1 cellular context compared by ENCODE assay signal in the genomic region with DNA sequence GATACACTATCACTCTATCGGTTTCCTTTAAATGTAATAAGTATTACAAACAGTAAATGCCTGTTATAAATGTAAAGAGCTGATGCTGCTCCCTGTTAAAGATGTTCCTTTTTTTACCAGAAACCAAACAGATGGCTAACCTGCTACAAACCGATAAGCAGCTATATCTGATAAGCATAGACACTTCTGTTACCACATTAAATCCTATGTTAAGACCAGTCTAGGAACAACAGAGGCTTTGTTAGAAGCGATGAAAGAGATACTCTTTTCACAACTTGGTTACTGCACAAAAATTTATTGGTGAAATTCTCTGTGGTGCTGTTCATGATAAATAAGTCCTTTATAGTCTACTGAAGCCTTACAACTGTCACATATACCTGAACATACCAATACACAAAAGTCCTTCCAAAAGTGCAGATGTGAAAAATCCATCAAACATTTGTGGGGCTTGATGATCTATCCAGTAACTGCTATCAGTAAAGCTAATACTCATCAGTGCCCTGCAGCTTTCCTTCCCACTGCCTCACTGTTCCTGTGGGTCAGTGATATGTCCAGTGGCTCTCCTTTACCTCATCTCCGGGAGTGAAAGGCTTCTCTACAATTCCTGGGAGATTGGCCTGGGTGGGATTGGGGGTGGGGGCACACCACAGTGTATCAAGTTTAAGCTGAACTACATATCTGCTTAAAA.
TF ChIP-seq lines count a peak whose summit lies in the region.

No MANE protein-coding gene starts in this region.

TF ChIP-seq in K562, 482 proteins besides CTCF, POLR2A, EP300 and RAD21 (continued from another document and continues in another):
- TF ChIP-seq GATA2 (CRISPR knock-in tag; IDR thresholded peaks at IDR 0.05) (peak; percentile 88), ZNF197 (CRISPR knock-in tag; IDR thresholded peaks at IDR 0.05; ENCODE audit: low read depth) (peak; percentile 89), ZNF778 (CRISPR knock-in tag; IDR thresholded peaks at IDR 0.05) (no peak), NFXL1 (CRISPR knock-in tag; IDR thresholded peaks at IDR 0.05) (no peak), ZEB2 (IDR thresholded peaks at IDR 0.05) (peak; percentile 80), ZC3H11A (IDR thresholded peaks at IDR 0.05; ENCODE audit: low read depth, low read length) (no peak), FOXM1 (IDR thresholded peaks at IDR 0.05; ENCODE audit: low read depth) (peak; percentile 86), FOXM1 (CRISPR knock-in tag; IDR thresholded peaks at IDR 0.05; ENCODE audit: low read depth) (no peak), ZNF24 (IDR thresholded peaks at IDR 0.05) (no peak), MTA2 (IDR thresholded peaks at IDR 0.05; ENCODE audit: low read depth) (peak; percentile 87), MTA1 (IDR thresholded peaks at IDR 0.05; ENCODE audit: borderline replicate concordance) (peak; percentile 75; the same call in 1 of the 2 replicates), NCOA4 (IDR thresholded peaks at IDR 0.05; ENCODE audit: partially characterized antibody) (no peak), MYBL2 (IDR thresholded peaks at IDR 0.05; ENCODE audit: low read depth) (no peak), MYBL2 (CRISPR knock-in tag; IDR thresholded peaks at IDR 0.05; ENCODE audit: borderline replicate concordance) (no peak), PURB (CRISPR knock-in tag; IDR thresholded peaks at IDR 0.05; ENCODE audit: low read depth) (no peak), ZNF384 (IDR thresholded peaks at IDR 0.05; ENCODE audit: low read depth, low read length) (peak; percentile 56; the same call in 1 of the 2 replicates), CBX8 (IDR thresholded peaks at IDR 0.05; ENCODE audit: borderline replicate concordance, extremely low read depth, low read depth, low read length, poor library complexity, severe bottlenecking) (no peak), ZSCAN32 (CRISPR knock-in tag; IDR thresholded peaks at IDR 0.05) (no peak), ETV6 (IDR thresholded peaks at IDR 0.05; ENCODE audit: borderline replicate concordance in 1 of 2, low read depth in 2 of 2, low read length in 1 of 2) (no peak), ETV6 (CRISPR knock-in tag; IDR thresholded peaks at IDR 0.05; ENCODE audit: borderline replicate concordance) (no peak), MAZ (CRISPR knock-in tag; conservative IDR thresholded peaks at IDR 0.05 in 1 of 2, IDR thresholded peaks at IDR 0.05 in 1 of 2) (no peak), MTF1 (CRISPR knock-in tag; IDR thresholded peaks at IDR 0.05; ENCODE audit: borderline replicate concordance) (no peak), SOX6 (IDR thresholded peaks at IDR 0.05) (peak; percentile 98), TCF3 (CRISPR knock-in tag; IDR thresholded peaks at IDR 0.05) (peak; percentile 91), SIN3B (IDR thresholded peaks at IDR 0.05; ENCODE audit: low read depth) (no peak), ZNF589 (CRISPR knock-in tag; IDR thresholded peaks at IDR 0.05; ENCODE audit: low read depth) (peak; percentile 64; the same call in 1 of the 2 replicates), KHSRP (IDR thresholded peaks at IDR 0.05) (peak; percentile 50; the same call in 1 of the 2 replicates), ZNF431 (CRISPR knock-in tag; IDR thresholded peaks at IDR 0.05) (no peak), DPF2 (IDR thresholded peaks at IDR 0.05) (peak; percentile 90), MECOM (CRISPR knock-in tag; IDR thresholded peaks at IDR 0.05) (peak; percentile 85), SMAD2 (IDR thresholded peaks at IDR 0.05; ENCODE audit: low read depth, low read length) (no peak), ZNF3 (CRISPR knock-in tag; IDR thresholded peaks at IDR 0.05) (no peak)
- TF ChIP-seq, protein P1, sequence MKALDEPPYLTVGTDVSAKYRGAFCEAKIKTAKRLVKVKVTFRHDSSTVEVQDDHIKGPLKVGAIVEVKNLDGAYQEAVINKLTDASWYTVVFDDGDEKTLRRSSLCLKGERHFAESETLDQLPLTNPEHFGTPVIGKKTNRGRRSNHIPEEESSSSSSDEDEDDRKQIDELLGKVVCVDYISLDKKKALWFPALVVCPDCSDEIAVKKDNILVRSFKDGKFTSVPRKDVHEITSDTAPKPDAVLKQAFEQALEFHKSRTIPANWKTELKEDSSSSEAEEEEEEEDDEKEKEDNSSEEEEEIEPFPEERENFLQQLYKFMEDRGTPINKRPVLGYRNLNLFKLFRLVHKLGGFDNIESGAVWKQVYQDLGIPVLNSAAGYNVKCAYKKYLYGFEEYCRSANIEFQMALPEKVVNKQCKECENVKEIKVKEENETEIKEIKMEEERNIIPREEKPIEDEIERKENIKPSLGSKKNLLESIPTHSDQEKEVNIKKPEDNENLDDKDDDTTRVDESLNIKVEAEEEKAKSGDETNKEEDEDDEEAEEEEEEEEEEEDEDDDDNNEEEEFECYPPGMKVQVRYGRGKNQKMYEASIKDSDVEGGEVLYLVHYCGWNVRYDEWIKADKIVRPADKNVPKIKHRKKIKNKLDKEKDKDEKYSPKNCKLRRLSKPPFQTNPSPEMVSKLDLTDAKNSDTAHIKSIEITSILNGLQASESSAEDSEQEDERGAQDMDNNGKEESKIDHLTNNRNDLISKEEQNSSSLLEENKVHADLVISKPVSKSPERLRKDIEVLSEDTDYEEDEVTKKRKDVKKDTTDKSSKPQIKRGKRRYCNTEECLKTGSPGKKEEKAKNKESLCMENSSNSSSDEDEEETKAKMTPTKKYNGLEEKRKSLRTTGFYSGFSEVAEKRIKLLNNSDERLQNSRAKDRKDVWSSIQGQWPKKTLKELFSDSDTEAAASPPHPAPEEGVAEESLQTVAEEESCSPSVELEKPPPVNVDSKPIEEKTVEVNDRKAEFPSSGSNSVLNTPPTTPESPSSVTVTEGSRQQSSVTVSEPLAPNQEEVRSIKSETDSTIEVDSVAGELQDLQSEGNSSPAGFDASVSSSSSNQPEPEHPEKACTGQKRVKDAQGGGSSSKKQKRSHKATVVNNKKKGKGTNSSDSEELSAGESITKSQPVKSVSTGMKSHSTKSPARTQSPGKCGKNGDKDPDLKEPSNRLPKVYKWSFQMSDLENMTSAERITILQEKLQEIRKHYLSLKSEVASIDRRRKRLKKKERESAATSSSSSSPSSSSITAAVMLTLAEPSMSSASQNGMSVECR (CRISPR knock-in tag; IDR thresholded peaks at IDR 0.05), result no peak
- TF ChIP-seq, protein P2, sequence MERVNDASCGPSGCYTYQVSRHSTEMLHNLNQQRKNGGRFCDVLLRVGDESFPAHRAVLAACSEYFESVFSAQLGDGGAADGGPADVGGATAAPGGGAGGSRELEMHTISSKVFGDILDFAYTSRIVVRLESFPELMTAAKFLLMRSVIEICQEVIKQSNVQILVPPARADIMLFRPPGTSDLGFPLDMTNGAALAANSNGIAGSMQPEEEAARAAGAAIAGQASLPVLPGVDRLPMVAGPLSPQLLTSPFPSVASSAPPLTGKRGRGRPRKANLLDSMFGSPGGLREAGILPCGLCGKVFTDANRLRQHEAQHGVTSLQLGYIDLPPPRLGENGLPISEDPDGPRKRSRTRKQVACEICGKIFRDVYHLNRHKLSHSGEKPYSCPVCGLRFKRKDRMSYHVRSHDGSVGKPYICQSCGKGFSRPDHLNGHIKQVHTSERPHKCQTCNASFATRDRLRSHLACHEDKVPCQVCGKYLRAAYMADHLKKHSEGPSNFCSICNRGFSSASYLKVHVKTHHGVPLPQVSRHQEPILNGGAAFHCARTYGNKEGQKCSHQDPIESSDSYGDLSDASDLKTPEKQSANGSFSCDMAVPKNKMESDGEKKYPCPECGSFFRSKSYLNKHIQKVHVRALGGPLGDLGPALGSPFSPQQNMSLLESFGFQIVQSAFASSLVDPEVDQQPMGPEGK (CRISPR knock-in tag; IDR thresholded peaks at IDR 0.05; ENCODE audit: borderline replicate concordance), result no peak
- TF ChIP-seq, protein P3, sequence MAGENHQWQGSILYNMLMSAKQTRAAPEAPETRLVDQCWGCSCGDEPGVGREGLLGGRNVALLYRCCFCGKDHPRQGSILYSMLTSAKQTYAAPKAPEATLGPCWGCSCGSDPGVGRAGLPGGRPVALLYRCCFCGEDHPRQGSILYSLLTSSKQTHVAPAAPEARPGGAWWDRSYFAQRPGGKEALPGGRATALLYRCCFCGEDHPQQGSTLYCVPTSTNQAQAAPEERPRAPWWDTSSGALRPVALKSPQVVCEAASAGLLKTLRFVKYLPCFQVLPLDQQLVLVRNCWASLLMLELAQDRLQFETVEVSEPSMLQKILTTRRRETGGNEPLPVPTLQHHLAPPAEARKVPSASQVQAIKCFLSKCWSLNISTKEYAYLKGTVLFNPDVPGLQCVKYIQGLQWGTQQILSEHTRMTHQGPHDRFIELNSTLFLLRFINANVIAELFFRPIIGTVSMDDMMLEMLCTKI (IDR thresholded peaks at IDR 0.05; ENCODE audit: partially characterized antibody), result no peak
- TF ChIP-seq, protein P4, sequence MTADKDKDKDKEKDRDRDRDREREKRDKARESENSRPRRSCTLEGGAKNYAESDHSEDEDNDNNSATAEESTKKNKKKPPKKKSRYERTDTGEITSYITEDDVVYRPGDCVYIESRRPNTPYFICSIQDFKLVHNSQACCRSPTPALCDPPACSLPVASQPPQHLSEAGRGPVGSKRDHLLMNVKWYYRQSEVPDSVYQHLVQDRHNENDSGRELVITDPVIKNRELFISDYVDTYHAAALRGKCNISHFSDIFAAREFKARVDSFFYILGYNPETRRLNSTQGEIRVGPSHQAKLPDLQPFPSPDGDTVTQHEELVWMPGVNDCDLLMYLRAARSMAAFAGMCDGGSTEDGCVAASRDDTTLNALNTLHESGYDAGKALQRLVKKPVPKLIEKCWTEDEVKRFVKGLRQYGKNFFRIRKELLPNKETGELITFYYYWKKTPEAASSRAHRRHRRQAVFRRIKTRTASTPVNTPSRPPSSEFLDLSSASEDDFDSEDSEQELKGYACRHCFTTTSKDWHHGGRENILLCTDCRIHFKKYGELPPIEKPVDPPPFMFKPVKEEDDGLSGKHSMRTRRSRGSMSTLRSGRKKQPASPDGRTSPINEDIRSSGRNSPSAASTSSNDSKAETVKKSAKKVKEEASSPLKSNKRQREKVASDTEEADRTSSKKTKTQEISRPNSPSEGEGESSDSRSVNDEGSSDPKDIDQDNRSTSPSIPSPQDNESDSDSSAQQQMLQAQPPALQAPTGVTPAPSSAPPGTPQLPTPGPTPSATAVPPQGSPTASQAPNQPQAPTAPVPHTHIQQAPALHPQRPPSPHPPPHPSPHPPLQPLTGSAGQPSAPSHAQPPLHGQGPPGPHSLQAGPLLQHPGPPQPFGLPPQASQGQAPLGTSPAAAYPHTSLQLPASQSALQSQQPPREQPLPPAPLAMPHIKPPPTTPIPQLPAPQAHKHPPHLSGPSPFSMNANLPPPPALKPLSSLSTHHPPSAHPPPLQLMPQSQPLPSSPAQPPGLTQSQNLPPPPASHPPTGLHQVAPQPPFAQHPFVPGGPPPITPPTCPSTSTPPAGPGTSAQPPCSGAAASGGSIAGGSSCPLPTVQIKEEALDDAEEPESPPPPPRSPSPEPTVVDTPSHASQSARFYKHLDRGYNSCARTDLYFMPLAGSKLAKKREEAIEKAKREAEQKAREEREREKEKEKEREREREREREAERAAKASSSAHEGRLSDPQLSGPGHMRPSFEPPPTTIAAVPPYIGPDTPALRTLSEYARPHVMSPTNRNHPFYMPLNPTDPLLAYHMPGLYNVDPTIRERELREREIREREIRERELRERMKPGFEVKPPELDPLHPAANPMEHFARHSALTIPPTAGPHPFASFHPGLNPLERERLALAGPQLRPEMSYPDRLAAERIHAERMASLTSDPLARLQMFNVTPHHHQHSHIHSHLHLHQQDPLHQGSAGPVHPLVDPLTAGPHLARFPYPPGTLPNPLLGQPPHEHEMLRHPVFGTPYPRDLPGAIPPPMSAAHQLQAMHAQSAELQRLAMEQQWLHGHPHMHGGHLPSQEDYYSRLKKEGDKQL (CRISPR knock-in tag; IDR thresholded peaks at IDR 0.05; ENCODE audit: borderline replicate concordance), result no peak
- TF ChIP-seq, protein P5, sequence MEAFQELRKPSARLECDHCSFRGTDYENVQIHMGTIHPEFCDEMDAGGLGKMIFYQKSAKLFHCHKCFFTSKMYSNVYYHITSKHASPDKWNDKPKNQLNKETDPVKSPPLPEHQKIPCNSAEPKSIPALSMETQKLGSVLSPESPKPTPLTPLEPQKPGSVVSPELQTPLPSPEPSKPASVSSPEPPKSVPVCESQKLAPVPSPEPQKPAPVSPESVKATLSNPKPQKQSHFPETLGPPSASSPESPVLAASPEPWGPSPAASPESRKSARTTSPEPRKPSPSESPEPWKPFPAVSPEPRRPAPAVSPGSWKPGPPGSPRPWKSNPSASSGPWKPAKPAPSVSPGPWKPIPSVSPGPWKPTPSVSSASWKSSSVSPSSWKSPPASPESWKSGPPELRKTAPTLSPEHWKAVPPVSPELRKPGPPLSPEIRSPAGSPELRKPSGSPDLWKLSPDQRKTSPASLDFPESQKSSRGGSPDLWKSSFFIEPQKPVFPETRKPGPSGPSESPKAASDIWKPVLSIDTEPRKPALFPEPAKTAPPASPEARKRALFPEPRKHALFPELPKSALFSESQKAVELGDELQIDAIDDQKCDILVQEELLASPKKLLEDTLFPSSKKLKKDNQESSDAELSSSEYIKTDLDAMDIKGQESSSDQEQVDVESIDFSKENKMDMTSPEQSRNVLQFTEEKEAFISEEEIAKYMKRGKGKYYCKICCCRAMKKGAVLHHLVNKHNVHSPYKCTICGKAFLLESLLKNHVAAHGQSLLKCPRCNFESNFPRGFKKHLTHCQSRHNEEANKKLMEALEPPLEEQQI (IDR thresholded peaks at IDR 0.05), result peak; percentile 63
- TF ChIP-seq, protein P6, sequence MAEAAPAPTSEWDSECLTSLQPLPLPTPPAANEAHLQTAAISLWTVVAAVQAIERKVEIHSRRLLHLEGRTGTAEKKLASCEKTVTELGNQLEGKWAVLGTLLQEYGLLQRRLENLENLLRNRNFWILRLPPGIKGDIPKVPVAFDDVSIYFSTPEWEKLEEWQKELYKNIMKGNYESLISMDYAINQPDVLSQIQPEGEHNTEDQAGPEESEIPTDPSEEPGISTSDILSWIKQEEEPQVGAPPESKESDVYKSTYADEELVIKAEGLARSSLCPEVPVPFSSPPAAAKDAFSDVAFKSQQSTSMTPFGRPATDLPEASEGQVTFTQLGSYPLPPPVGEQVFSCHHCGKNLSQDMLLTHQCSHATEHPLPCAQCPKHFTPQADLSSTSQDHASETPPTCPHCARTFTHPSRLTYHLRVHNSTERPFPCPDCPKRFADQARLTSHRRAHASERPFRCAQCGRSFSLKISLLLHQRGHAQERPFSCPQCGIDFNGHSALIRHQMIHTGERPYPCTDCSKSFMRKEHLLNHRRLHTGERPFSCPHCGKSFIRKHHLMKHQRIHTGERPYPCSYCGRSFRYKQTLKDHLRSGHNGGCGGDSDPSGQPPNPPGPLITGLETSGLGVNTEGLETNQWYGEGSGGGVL (CRISPR knock-in tag; IDR thresholded peaks at IDR 0.05), result no peak
- TF ChIP-seq, protein P7, sequence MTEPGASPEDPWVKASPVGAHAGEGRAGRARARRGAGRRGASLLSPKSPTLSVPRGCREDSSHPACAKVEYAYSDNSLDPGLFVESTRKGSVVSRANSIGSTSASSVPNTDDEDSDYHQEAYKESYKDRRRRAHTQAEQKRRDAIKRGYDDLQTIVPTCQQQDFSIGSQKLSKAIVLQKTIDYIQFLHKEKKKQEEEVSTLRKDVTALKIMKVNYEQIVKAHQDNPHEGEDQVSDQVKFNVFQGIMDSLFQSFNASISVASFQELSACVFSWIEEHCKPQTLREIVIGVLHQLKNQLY (CRISPR knock-in tag; conservative IDR thresholded peaks at IDR 0.05), result no peak
- TF ChIP-seq, protein P8, sequence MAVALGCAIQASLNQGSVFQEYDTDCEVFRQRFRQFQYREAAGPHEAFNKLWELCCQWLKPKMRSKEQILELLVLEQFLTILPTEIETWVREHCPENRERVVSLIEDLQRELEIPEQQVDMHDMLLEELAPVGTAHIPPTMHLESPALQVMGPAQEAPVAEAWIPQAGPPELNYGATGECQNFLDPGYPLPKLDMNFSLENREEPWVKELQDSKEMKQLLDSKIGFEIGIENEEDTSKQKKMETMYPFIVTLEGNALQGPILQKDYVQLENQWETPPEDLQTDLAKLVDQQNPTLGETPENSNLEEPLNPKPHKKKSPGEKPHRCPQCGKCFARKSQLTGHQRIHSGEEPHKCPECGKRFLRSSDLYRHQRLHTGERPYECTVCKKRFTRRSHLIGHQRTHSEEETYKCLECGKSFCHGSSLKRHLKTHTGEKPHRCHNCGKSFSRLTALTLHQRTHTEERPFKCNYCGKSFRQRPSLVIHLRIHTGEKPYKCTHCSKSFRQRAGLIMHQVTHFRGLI (CRISPR knock-in tag; IDR thresholded peaks at IDR 0.05), result no peak
